In genomic region chr15:70141376-70142071, GRCh38 we compare ENCODE assay signal across 8 cellular contexts. TPM values are rescaled to one million over a fixed set of nuclear protein-coding genes. Genes with fewer than 3 reads are reported as not detected.
DNase-seq lines count a peak whose midpoint lies in the region; ATAC-seq, FAIRE-seq and TF ChIP-seq lines count a peak whose summit lies in the region.
"Had no signal": no experiment of that assay in that cellular context is flagged by ENCODE, and none has a peak within 500 bp of the region (broad histone marks: within the 10 kb centered on the region; RNA-seq: fewer than 3 reads in every experiment).

No MANE protein-coding gene starts in this region.

- no peaks in the 10 kb centered on the region for H3K27me3 ChIP-seq in OCI-LY3 (ENCODE audit: low read depth, low read length)
- peaks cover 0 to 11% (median 5%) of the 10 kb centered on the region in 4 experiments; a peak in 4 of 7 replicates for H3K27me3 ChIP-seq in H1 (replicated peaks in 1 of 4; ENCODE audit: control insufficient read depth in 3 of 4, extremely low read depth in 1 of 4, insufficient read depth in 3 of 4, low read length in 3 of 4)
- H3K27me3 ChIP-seq in skeletal muscle tissue (ENCODE audit: control insufficient read depth in 3 of 3, insufficient read depth in 3 of 3, low read length in 3 of 3) = peaks cover 0 to 5% (median 0%) of the 10 kb centered on the region in 3 donors

- H2AFZ ChIP-seq in OCI-LY3 (ENCODE audit: low read depth, low read length) = peak overlapping the region; percentile 55; the same call in 1 of the 2 replicates
- H2AFZ ChIP-seq in H1 (ENCODE audit: low read length) = no peak overlapping the region

- TF ChIP-seq CTCF in OCI-LY3 (IDR thresholded peaks at IDR 0.05; ENCODE audit: low read depth, low read length) (no peak), H1 (IDR thresholded peaks at IDR 0.05; ENCODE audit: control extremely low read depth in 1 of 3, insufficient read depth in 1 of 3, low read depth in 1 of 3, low read length in 3 of 3) (no peak)

- intact Hi-C loops in posterior cingulate gyrus (cut with DNase I) = no loop called here

- CTCF ChIA-PET in H1 (lab: Charles Lee; ENCODE audit: partially characterized antibody) = interaction anchor here (0.9 to 2.6 kb wide), 12 partner anchors 7 to 666 kb away, joined by 3 to 8 read pairs (median 3); no protein-coding TSS in a partner anchor

- no peak overlapping the region for H3K56ac ChIP-seq in H1 (replicated peaks; ENCODE audit: insufficient read length, low read depth, low read length)

- H2BK15ac ChIP-seq in H1 (ENCODE audit: low read length) = no peak overlapping the region

- no peak for TF ChIP-seq EP300 in H1 (IDR thresholded peaks at IDR 0.05; ENCODE audit: borderline replicate concordance in 1 of 2, low read depth in 2 of 2, low read length in 2 of 2)

- no peak for DNase-seq in H1 (ENCODE audit: low read depth in 1 of 2, low spot score in 2 of 2)
- DNase-seq in posterior cingulate gyrus = no peak
- no peak for DNase-seq in effector CD8-positive, alpha-beta T cell (lab: John Stamatoyannopoulos, UW)

- H4K20me1 ChIP-seq in OCI-LY3 (ENCODE audit: insufficient read depth, low read length) (no peaks in the 10 kb centered on the region), H1 (replicated peaks in 1 of 2; ENCODE audit: control insufficient read depth in 1 of 2, insufficient read depth in 2 of 2, low read length in 2 of 2) (no peaks in the 10 kb centered on the region)

- no peak overlapping the region for H2BK120ac ChIP-seq in H1 (replicated peaks; ENCODE audit: low read depth, low read length)

- FAIRE-seq in H1 (lab: Jason Lieb, UNC) = no peak
- FAIRE-seq: TTC549 had no signal

- no peak for TF ChIP-seq RAD21 in H1 (IDR thresholded peaks at IDR 0.05 in 1 of 2, conservative IDR thresholded peaks at IDR 0.05 in 1 of 2; ENCODE audit: low read depth in 2 of 2, low read length in 2 of 2)

- no peak for TF ChIP-seq POLR2A in H1 (IDR thresholded peaks at IDR 0.05; ENCODE audit: control extremely low read depth in 1 of 2, low read depth in 2 of 2, low read length in 2 of 2)

- H3K79me2 ChIP-seq in OCI-LY3 (ENCODE audit: low read length) (no peaks in the 10 kb centered on the region), H1 (ENCODE audit: control insufficient read depth in 1 of 2, insufficient read depth in 2 of 2, low read length in 2 of 2) (no peaks in the 10 kb centered on the region)

- H3K4me1 ChIP-seq in OCI-LY3 (ENCODE audit: low read length) (peaks cover 40% of the 10 kb centered on the region), H1 (replicated peaks in 1 of 4; ENCODE audit: control insufficient read depth in 3 of 4, insufficient read depth in 4 of 4, low read length in 3 of 4) (peaks cover 13 to 27% (median 16%) of the 10 kb centered on the region in 4 experiments), skeletal muscle tissue (ENCODE audit: control insufficient read depth in 3 of 3, insufficient read depth in 3 of 3, low read length in 3 of 3) (peaks cover 11 to 18% (median 13%) of the 10 kb centered on the region in 3 donors)

- no peak overlapping the region for H3K23ac ChIP-seq in H1 (ENCODE audit: insufficient read length)

- no peak overlapping the region; the same call in 1 of the 2 replicates for H4K8ac ChIP-seq in H1 (ENCODE audit: extremely low read depth, insufficient read depth, low read length)

- peak overlapping the region; percentile 62; the same call in 1 of the 2 replicates for H3K18ac ChIP-seq in H1 (ENCODE audit: extremely low read depth, low read length)

- ATAC-seq in GM21381 (IDR thresholded peaks at IDR 0.05; ENCODE audit: unreplicated experiment) = peak; percentile 6
- no peak for ATAC-seq in GM19328 (IDR thresholded peaks at IDR 0.05; ENCODE audit: unreplicated experiment)

- H4K5ac ChIP-seq in H1 (ENCODE audit: insufficient read length, low read depth, low read length) = no peak overlapping the region

- H3K4me2 ChIP-seq in OCI-LY3 (ENCODE audit: low read length) (peak overlapping the region; percentile 69), H1 (ENCODE audit: insufficient read depth in 1 of 2, low read depth in 2 of 2, low read length in 2 of 2) (no peak overlapping the region)

- H3K14ac ChIP-seq in H1 (ENCODE audit: insufficient read length) = no peak overlapping the region

- no peaks in the 10 kb centered on the region for H3K79me1 ChIP-seq in H1 (ENCODE audit: low read depth, low read length)

- 91% methylated on average over 10 of the region's 10 CpGs; no CpG with 5 or more reads in 1 of the 2 experiments for WGBS in H1 (ENCODE audit: extremely low coverage in 1 of 2, insufficient coverage in 1 of 2, insufficient read length in 1 of 2, insufficient replicate concordance in 2 of 2, low coverage in 1 of 2, low lambda C conversion rate in 2 of 2, missing lambda C conversion rate in 1 of 2), 2 experiments

- no peak overlapping the region; the same call in 1 of the 2 replicates for H2BK20ac ChIP-seq in H1 (ENCODE audit: low read length)

- POLR2A ChIA-PET in H1 (lab: Charles Lee; ENCODE audit: partially characterized antibody) = interaction anchor here (0.9 to 5.5 kb wide), 6 partner anchors 10 to 56 kb away, joined by 3 to 70 read pairs (median 3); partner anchors contain the start of gene TLE3

- no peaks in the 10 kb centered on the region for H3K9me3 ChIP-seq in OCI-LY3 (ENCODE audit: insufficient read depth, low read length)
- no peaks in the 10 kb centered on the region for H3K9me3 ChIP-seq in H1 (ENCODE audit: insufficient read depth in 2 of 2, low read depth in 1 of 2, low read length in 1 of 2)
- H3K9me3 ChIP-seq in skeletal muscle tissue (ENCODE audit: control insufficient read depth in 3 of 3, low read length in 3 of 3) = no peaks in the 10 kb centered on the region

- H3K4me3 ChIP-seq in OCI-LY3 (ENCODE audit: low read length) (peak overlapping the region; percentile 58), H1 (ENCODE audit: extremely low read depth in 1 of 4, insufficient read depth in 2 of 4, low read depth in 3 of 4, low read length in 4 of 4) (no peak overlapping the region), skeletal muscle tissue (ENCODE audit: low read length in 3 of 3) (peak overlapping the region in 2 of 3 donors; percentile 15 to 36)

- no peaks in the 10 kb centered on the region for H3K23me2 ChIP-seq in H1 (ENCODE audit: low read depth, low read length)

- H3K36me3 ChIP-seq in OCI-LY3 (replicated peaks; ENCODE audit: low read depth, low read length) (no peaks in the 10 kb centered on the region), H1 (ENCODE audit: control insufficient read depth in 2 of 4, insufficient read depth in 4 of 4, low read length in 3 of 4) (no peaks in the 10 kb centered on the region), skeletal muscle tissue (ENCODE audit: control insufficient read depth in 3 of 3, insufficient read depth in 3 of 3, low read length in 3 of 3) (no peaks in the 10 kb centered on the region)

- peak overlapping the region; percentile 78; the same call in 1 of the 2 replicates for H2BK12ac ChIP-seq in H1 (ENCODE audit: low read depth, low read length)

- no peak overlapping the region for H4K91ac ChIP-seq in H1 (replicated peaks; ENCODE audit: insufficient read length, low read length)

- no peak overlapping the region for H3K4ac ChIP-seq in H1 (replicated peaks; ENCODE audit: insufficient read length, low read depth, low read length)

- H2BK5ac ChIP-seq in H1 (ENCODE audit: low read depth, low read length) = peak overlapping the region; percentile 19; the same call in 1 of the 2 replicates

- peak overlapping the region; percentile 50; the same call in 1 of the 2 replicates for H3K9ac ChIP-seq in OCI-LY3 (ENCODE audit: low read length)
- H3K9ac ChIP-seq in H1 (replicated peaks in 1 of 4; ENCODE audit: extremely low read depth in 1 of 4, low read depth in 3 of 4, low read length in 3 of 4) = no peak overlapping the region
- peak overlapping the region in 1 of 3 donors; percentile 60 for H3K9ac ChIP-seq in skeletal muscle tissue (ENCODE audit: low read depth in 1 of 3, low read length in 3 of 3)

- no peak overlapping the region; the same call in 1 of the 2 replicates for H2AK5ac ChIP-seq in H1 (ENCODE audit: low read depth, low read length)

- peak overlapping the region; percentile 53 for H3K27ac ChIP-seq in OCI-LY3 (ENCODE audit: low read length)
- H3K27ac ChIP-seq in H1 (ENCODE audit: low read depth, low read length) = no peak overlapping the region
- no peak overlapping the region for H3K27ac ChIP-seq in skeletal muscle tissue (ENCODE audit: low read depth, low read length)

TF ChIP-seq in H1, 55 proteins besides CTCF, POLR2A, EP300 and RAD21 (continues in another document):
- TF ChIP-seq HDAC6 (IDR thresholded peaks at IDR 0.05; ENCODE audit: low read depth, low read length) (no peak), YY1 (IDR thresholded peaks at IDR 0.05; ENCODE audit: low read depth, low read length) (no peak), GABPA (IDR thresholded peaks at IDR 0.05; ENCODE audit: borderline replicate concordance, insufficient read depth, low read length) (no peak), CBX8 (IDR thresholded peaks at IDR 0.05; ENCODE audit: borderline replicate concordance, low read depth, low read length) (no peak), CBX5 (IDR thresholded peaks at IDR 0.05; ENCODE audit: low read depth, low read length) (no peak), TAF1 (IDR thresholded peaks at IDR 0.05; ENCODE audit: low read depth, low read length) (no peak), CHD2 (IDR thresholded peaks at IDR 0.05; ENCODE audit: low read length) (no peak), BACH1 (IDR thresholded peaks at IDR 0.05; ENCODE audit: low read length) (no peak), KDM1A (IDR thresholded peaks at IDR 0.05; ENCODE audit: borderline replicate concordance, low read length) (no peak), KDM4A (IDR thresholded peaks at IDR 0.05; ENCODE audit: low read depth, low read length, severe bottlenecking) (no peak), RNF2 (IDR thresholded peaks at IDR 0.05; ENCODE audit: borderline replicate concordance, low read depth, low read length, missing control alignments, poor library complexity, severe bottlenecking) (no peak), JUND (IDR thresholded peaks at IDR 0.05; ENCODE audit: low read length) (no peak), SRF (IDR thresholded peaks at IDR 0.05; ENCODE audit: low read depth, low read length) (no peak), POU5F1 (IDR thresholded peaks at IDR 0.05; ENCODE audit: low read depth, low read length) (no peak), SIRT6 (IDR thresholded peaks at IDR 0.05; ENCODE audit: low read length) (no peak), SP2 (IDR thresholded peaks at IDR 0.05; ENCODE audit: low read length) (no peak)

RNA-seq across cellular contexts. Expression of gene TLE3, which starts 43.8 kb away (rescaled TPM):
- 61.2 and 67.5 TPM in 2 replicates for total RNA-seq in H1 (2021; fragmentation: NEBNext Ultra II Directional; extraction: Animal tissue kit (Norgen Biotek cat#: 25700))
- 25.1 and 50.3 TPM in 2 replicates for polyA plus RNA-seq in H1 (2011; rRNA removed)
- 33.9 TPM for polyA plus RNA-seq in H1 (2011; cell fraction: cytosol; rRNA removed)
- polyA plus RNA-seq in H1 (2011; cell fraction: nucleus; rRNA removed) = 74.7 TPM
- 51.9 to 54.9 TPM (median 54.2 TPM) in 4 replicates for polyA plus RNA-seq in H1 (2012, experiment 1 of 2)
- 50.8 TPM for polyA plus RNA-seq in H1 (2012, experiment 2 of 2)
- 27.6 TPM for polyA plus RNA-seq in H1 (2013, experiment 1 of 2)
- 25.2 TPM for polyA plus RNA-seq in H1 (2013, experiment 2 of 2)
- 68.7 and 75.5 TPM in 2 replicates for polyA minus RNA-seq in H1 (2011; rRNA and poly(A)+ RNA removed)
- 62.8 TPM for polyA minus RNA-seq in H1 (2011; cell fraction: cytosol; rRNA and poly(A)+ RNA removed)
- polyA minus RNA-seq in H1 (2011; cell fraction: nucleus; rRNA and poly(A)+ RNA removed) = 101 TPM
- 13.6 TPM for total RNA-seq in skeletal muscle tissue

Comparison
In these comparisons a context has a peak if more than half of its experiments do, and no peak if none do; other contexts are left out.
1. H3K4me3 ChIP-seq: peak in OCI-LY3 (single experiment) and skeletal muscle tissue (2 of 3); none in H1 (0 of 4).